26 cellular contexts compared by ENCODE assay signal in genomic region chr3:170232266-170232665, GRCh38. TPM values are rescaled to one million over a fixed set of nuclear protein-coding genes. Genes with fewer than 3 reads are reported as not detected.
DNase-seq lines count a peak whose midpoint lies in the region; ATAC-seq and TF ChIP-seq lines count a peak whose summit lies in the region.
"Had no signal": no experiment of that assay in that cellular context is flagged by ENCODE, and none has a peak within 500 bp of the region (broad histone marks: within the 10 kb centered on the region; RNA-seq: fewer than 3 reads in every experiment).

No MANE protein-coding gene starts in this region.

- H4K5ac ChIP-seq in IMR-90 (ENCODE audit: low read depth, low read length): peak overlapping the region; percentile 75; the same call in 1 of the 2 replicates

- H3K36me3 ChIP-seq in IMR-90 (ENCODE audit: control insufficient read depth, insufficient read depth, low read length): peaks cover 16% of the 10 kb centered on the region
- H3K36me3 ChIP-seq in osteoblast (ENCODE audit: insufficient read depth, low read length): peaks cover 9% of the 10 kb centered on the region
- H3K36me3 ChIP-seq in BE2C: no peaks in the 10 kb centered on the region; the same call in none of the 2 replicates
- H3K36me3 ChIP-seq: colonic mucosa had no signal

- DNase-seq in Caki2 (ENCODE audit: low read depth): peak; percentile 93
- peak; percentile 21 for DNase-seq in IMR-90
- peak; percentile 27 to 46 for DNase-seq in erythroblast (lab: John Stamatoyannopoulos, UW)
- no peak for DNase-seq in osteoblast (ENCODE audit: insufficient read length, low spot score, missing footprints)
- DNase-seq in stimulated activated naive CD8-positive, alpha-beta T cell treated with anti-CD3 and anti-CD28 coated beads, Interleukin-15, Interleukin-2, amounts not matched to agents 100 U/mL and 50 U/mL, for 24 hours: no peak
- no peak for DNase-seq in AG08395 (ENCODE audit: low spot score)
- DNase-seq in BE2C: no peak
- DNase-seq: activated CD4-positive, alpha-beta T cell treated with anti-CD3 and anti-CD28 coated beads for 36 hours; activated naive CD4-positive, alpha-beta T cell; activated T-cell treated with anti-CD3 and anti-CD28 coated beads, Interleukin-2, amount 50 U/mL, for 48 hours; amygdala; Caco-2; colonic mucosa; effector CD8-positive, alpha-beta T cell; GOT3; naive B cell; NCI-H1092; NCI-H1930; NCI-H526; NK-92 treated with Interleukin-12 subunit alpha and Interleukin-12 subunit beta, amount 100 ng/mL, for 24 hours; nucleus accumbens; SHP77; upper lobe of left lung had no signal

- peaks cover 16 to 61% of the 10 kb centered on the region in 2 experiments for H3K79me1 ChIP-seq in IMR-90 (ENCODE audit: low read depth in 1 of 2, low read length in 2 of 2)

- CTCF ChIA-PET in IMR-90 (lab: Yijun Ruan, JAX): no interaction called here

- intact Hi-C loops in IMR-90 (cut with micrococcal nuclease): no loop called here

- WGBS in IMR-90 (ENCODE audit: extremely low coverage in 2 of 2, insufficient read length in 1 of 2), 2 experiments: no CpG with 5 or more reads among the region's 5 CpGs

- H3K27ac ChIP-seq in IMR-90 (ENCODE audit: insufficient read depth, low read length) (peak overlapping the region; percentile 37), osteoblast (ENCODE audit: low read depth, low read length) (peak overlapping the region; percentile 26)
- H3K27ac ChIP-seq: C4-2B, colonic mucosa had no signal

- H3K4me2 ChIP-seq in IMR-90 (ENCODE audit: low read depth, low read length) (no peak overlapping the region), osteoblast (ENCODE audit: insufficient read depth, low read length) (no peak overlapping the region)

- TF ChIP-seq CTCF in IMR-90 (conservative IDR thresholded peaks at IDR 0.05; ENCODE audit: low read depth, low read length) (no peak), osteoblast (IDR thresholded peaks at IDR 0.05; ENCODE audit: extremely low read depth, low read depth, low read length) (no peak), BE2C (IDR thresholded peaks at IDR 0.05; ENCODE audit: low read depth, low read length) (no peak)

- no peak overlapping the region for H3K4me3 ChIP-seq in IMR-90 (ENCODE audit: insufficient read depth, low read depth, low read length)
- H3K4me3 ChIP-seq in osteoblast (ENCODE audit: insufficient read depth, low read length): no peak overlapping the region
- H3K4me3 ChIP-seq in BE2C (ENCODE audit: low read depth, low read length): no peak overlapping the region
- H3K4me3 ChIP-seq: colonic mucosa, upper lobe of left lung had no signal

- H2AFZ ChIP-seq in IMR-90 (replicated peaks; ENCODE audit: low read length, poor library complexity) (no peak overlapping the region), osteoblast (ENCODE audit: low read length) (no peak overlapping the region)

- TF ChIP-seq POLR2A in IMR-90 (IDR thresholded peaks at IDR 0.05; ENCODE audit: low read depth, low read length): no peak
- no peak for TF ChIP-seq POLR2A in erythroblast (IDR thresholded peaks at IDR 0.05; ENCODE audit: low read length)

- peak overlapping the region; percentile 46 for H2BK5ac ChIP-seq in IMR-90 (ENCODE audit: low read depth, low read length, poor library complexity, severe bottlenecking)

- 0 out of 2 replicates have a peak overlapping the region, but pooled peaks have one; percentile 38 for H3K56ac ChIP-seq in IMR-90 (ENCODE audit: extremely low read depth, insufficient read depth, low read length)

- POLR2A ChIA-PET in IMR-90 (lab: Charles Lee; ENCODE audit: unreplicated experiment): no interaction called here

- H2BK20ac ChIP-seq in IMR-90 (ENCODE audit: low read depth, low read length): 0 out of 2 replicates have a peak overlapping the region, but pooled peaks have one; percentile 30

- H2BK120ac ChIP-seq in IMR-90 (ENCODE audit: low read depth, low read length): peak overlapping the region; percentile 44

- BruUV-seq in IMR-90 (replicated peaks; lab: Mats Ljungman, UMichigan): no TSS peak

- no peaks in the 10 kb centered on the region for H3K27me3 ChIP-seq in IMR-90 (ENCODE audit: control insufficient read depth, insufficient read depth, low read length)
- H3K27me3 ChIP-seq in osteoblast (ENCODE audit: insufficient read depth, low read length): no peaks in the 10 kb centered on the region
- no peaks in the 10 kb centered on the region for H3K27me3 ChIP-seq in BE2C
- H3K27me3 ChIP-seq: colonic mucosa, upper lobe of left lung had no signal

- peak overlapping the region; percentile 44 for H3K14ac ChIP-seq in IMR-90 (replicated peaks; ENCODE audit: low read depth, low read length)

- peak overlapping the region; percentile 42; the same call in 2 of the 3 replicates for H2BK15ac ChIP-seq in IMR-90 (ENCODE audit: low read depth, low read length)

- in situ Hi-C loops in Caki2 (cut with HindIII; ENCODE audit: low pct_unique_long_range_greater_than_20kb, low sequenced_read_pairs) (no loop called here), IMR-90 (cut with MboI; ENCODE audit: low sequenced_read_pairs) (no loop called here)

- peak overlapping the region; percentile 74 for H3K4ac ChIP-seq in IMR-90 (ENCODE audit: low read depth, low read length)

- 0 out of 2 replicates have a peak, but pooled peaks cover 4% of the 10 kb centered on the region for H4K20me1 ChIP-seq in IMR-90 (ENCODE audit: insufficient read depth, low read length)
- H4K20me1 ChIP-seq in osteoblast (ENCODE audit: insufficient read depth, low read length): peaks cover 14% of the 10 kb centered on the region

- no peak for TF ChIP-seq RAD21 in IMR-90 (IDR thresholded peaks at IDR 0.05; ENCODE audit: low read length)

- H3K9ac ChIP-seq in IMR-90 (ENCODE audit: low read depth, low read length): no peak overlapping the region

- H2AK9ac ChIP-seq in IMR-90 (replicated peaks; ENCODE audit: low read depth, low read length, poor library complexity): no peak overlapping the region

- dilution Hi-C loops in IMR-90 (cut with HindIII; ENCODE audit: low sequenced_read_pairs, unreplicated experiment): no loop called here

- peak overlapping the region; percentile 66 for H3K18ac ChIP-seq in IMR-90 (ENCODE audit: low read depth, low read length)

- peak overlapping the region; percentile 59; the same call in 1 of the 2 replicates for H4K91ac ChIP-seq in IMR-90 (ENCODE audit: insufficient read depth, low read depth, low read length)

- H3K4me1 ChIP-seq in IMR-90 (ENCODE audit: control insufficient read depth, insufficient read depth, low read length) (peaks cover 23% of the 10 kb centered on the region), osteoblast (ENCODE audit: insufficient read depth, low read length) (peaks cover 29% of the 10 kb centered on the region), BE2C (no peaks in the 10 kb centered on the region)
- H3K4me1 ChIP-seq: colonic mucosa had no signal

- no peak for ATAC-seq in IMR-90 (ENCODE audit: low read depth)
- no peak for ATAC-seq in GM21529 (IDR thresholded peaks at IDR 0.05; ENCODE audit: unreplicated experiment)
- ATAC-seq in stimulated activated naive CD8-positive, alpha-beta T cell treated with anti-CD3 and anti-CD28 coated beads, Interleukin-15, Interleukin-2, amounts not matched to agents 100 U/mL and 50 U/mL, for 24 hours: no peak
- ATAC-seq: activated CD4-positive, alpha-beta T cell treated with anti-CD3 and anti-CD28 coated beads for 36 hours; left lobe of liver had no signal

- H3K9me1 ChIP-seq in IMR-90 (ENCODE audit: insufficient read depth, low read length): peaks cover 13% of the 10 kb centered on the region

- peaks cover 55% of the 10 kb centered on the region for H3K79me2 ChIP-seq in osteoblast (ENCODE audit: insufficient read depth, low read length)

- no peak overlapping the region for H3K23ac ChIP-seq in IMR-90 (ENCODE audit: low read depth, low read length)

- H4K8ac ChIP-seq in IMR-90 (ENCODE audit: low read depth in 2 of 2, low read length in 2 of 2): peak overlapping the region in 1 of 2 experiments; percentile 59; a peak in 3 of 4 replicates

- H3K9me3 ChIP-seq in IMR-90 (ENCODE audit: control insufficient read depth, insufficient read depth, low read length): no peaks in the 10 kb centered on the region
- no peaks in the 10 kb centered on the region for H3K9me3 ChIP-seq in osteoblast (ENCODE audit: low read depth, low read length)
- H3K9me3 ChIP-seq in BE2C: no peaks in the 10 kb centered on the region
- H3K9me3 ChIP-seq: Caco-2, colonic mucosa, upper lobe of left lung had no signal

- peak overlapping the region; percentile 96; the same call in 1 of the 2 replicates for H2AK5ac ChIP-seq in IMR-90 (ENCODE audit: low read depth, low read length)

TF ChIP-seq in IMR-90, 13 proteins besides CTCF, POLR2A, EP300 and RAD21 (continues in another document):
- TF ChIP-seq ELK1 (IDR thresholded peaks at IDR 0.05; ENCODE audit: borderline replicate concordance, low read depth, low read length): no peak
- TF ChIP-seq RCOR1 (IDR thresholded peaks at IDR 0.05; ENCODE audit: insufficient replicate concordance, low read length): no peak
- no peak for TF ChIP-seq BHLHE40 (IDR thresholded peaks at IDR 0.05; ENCODE audit: low read depth, low read length)
- TF ChIP-seq MXI1 (IDR thresholded peaks at IDR 0.05; ENCODE audit: borderline replicate concordance, low read depth, low read length): no peak
- no peak for TF ChIP-seq SMC3 (IDR thresholded peaks at IDR 0.05; ENCODE audit: low read depth, low read length)
- TF ChIP-seq FOS (IDR thresholded peaks at IDR 0.05; ENCODE audit: low read depth, low read length): no peak

RNA-seq across cellular contexts. Expression of gene PRKCI, which starts 10.0 kb away (rescaled TPM):
- 67.7 and 72.9 TPM in 2 replicates for total RNA-seq in Caki2 (2014; rRNA removed; shearing (Covaris generic); ENCODE audit: low replicate concordance)
- 53.4 and 84.2 TPM in 2 replicates for total RNA-seq in IMR-90 (2012; rRNA removed)
- polyA plus RNA-seq in IMR-90 (2012; rRNA removed): 21.0 and 28.7 TPM in 2 replicates
- polyA plus RNA-seq in IMR-90 (2012; cell fraction: cytosol; rRNA removed): 4.9 and 6.5 TPM in 2 replicates
- 6.0 and 33.5 TPM in 2 replicates for polyA plus RNA-seq in IMR-90 (2012; cell fraction: nucleus; rRNA removed; ENCODE audit: low replicate concordance)
- 54.8 and 69.1 TPM in 2 replicates for total RNA-seq in osteoblast
- polyA plus RNA-seq in BE2C (2012; ENCODE audit: insufficient read depth, insufficient read length, low read depth): 9.7 TPM

RNA-seq across cellular contexts. Expression of gene PHC3, which starts 50.7 kb away (rescaled TPM):
- 11.1 and 24.5 TPM in 2 replicates for total RNA-seq in Caki2 (2014; rRNA removed; shearing (Covaris generic); ENCODE audit: low replicate concordance)
- total RNA-seq in IMR-90 (2012; rRNA removed) (17.5 and 26.3 TPM in 2 replicates), osteoblast (36.9 and 47.1 TPM in 2 replicates)
- polyA plus RNA-seq in IMR-90 (2012; rRNA removed): 18.3 and 24.2 TPM in 2 replicates
- polyA plus RNA-seq in IMR-90 (2012; cell fraction: cytosol; rRNA removed): 3.0 and 9.0 TPM in 2 replicates
- polyA plus RNA-seq in IMR-90 (2012; cell fraction: nucleus; rRNA removed; ENCODE audit: low replicate concordance): 18.4 and 48.1 TPM in 2 replicates
- polyA plus RNA-seq in BE2C (2012; ENCODE audit: insufficient read depth, insufficient read length, low read depth): 4.3 TPM

Comparison
In these comparisons a context has a peak if more than half of its experiments do, and no peak if none do; other contexts are left out.
1. DNase-seq: peak in Caki2 (single experiment), IMR-90 (single experiment) and erythroblast (2 of 2); none in osteoblast (single experiment), stimulated activated naive CD8-positive, alpha-beta T cell treated with anti-CD3 and anti-CD28 coated beads, Interleukin-15, Interleukin-2, amounts not matched to agents 100 U/mL and 50 U/mL, for 24 hours (single experiment), AG08395 (single experiment) and BE2C (single experiment).